Comparison of ENCODE assay signal across 1 cellular context in the genomic region with DNA sequence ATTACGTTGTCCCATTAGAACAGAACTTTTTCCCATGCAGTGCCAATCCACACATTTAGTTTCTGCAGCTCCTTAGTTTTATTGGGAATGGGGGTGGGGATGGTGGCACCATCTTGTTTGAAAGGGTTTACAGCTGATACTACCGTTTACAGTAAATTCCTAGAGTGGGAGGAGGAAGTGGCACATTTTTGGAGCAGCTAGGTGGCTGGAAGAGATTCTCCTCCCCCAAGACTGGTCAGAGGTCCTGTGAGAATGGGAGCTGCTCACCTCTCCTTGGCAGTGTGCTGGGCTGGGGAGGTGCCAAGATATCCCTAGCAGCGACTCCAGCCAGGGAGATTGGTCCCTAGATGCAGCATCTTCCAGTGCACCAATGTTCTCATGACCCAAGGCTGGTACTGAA.
TF ChIP-seq lines count a peak whose summit lies in the region.

No MANE protein-coding gene starts in this region.

TF ChIP-seq in GM23338, 12 proteins besides CTCF, POLR2A, EP300 and RAD21 (continued from another document):
- TF ChIP-seq, protein P1, sequence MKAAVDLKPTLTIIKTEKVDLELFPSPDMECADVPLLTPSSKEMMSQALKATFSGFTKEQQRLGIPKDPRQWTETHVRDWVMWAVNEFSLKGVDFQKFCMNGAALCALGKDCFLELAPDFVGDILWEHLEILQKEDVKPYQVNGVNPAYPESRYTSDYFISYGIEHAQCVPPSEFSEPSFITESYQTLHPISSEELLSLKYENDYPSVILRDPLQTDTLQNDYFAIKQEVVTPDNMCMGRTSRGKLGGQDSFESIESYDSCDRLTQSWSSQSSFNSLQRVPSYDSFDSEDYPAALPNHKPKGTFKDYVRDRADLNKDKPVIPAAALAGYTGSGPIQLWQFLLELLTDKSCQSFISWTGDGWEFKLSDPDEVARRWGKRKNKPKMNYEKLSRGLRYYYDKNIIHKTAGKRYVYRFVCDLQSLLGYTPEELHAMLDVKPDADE (IDR thresholded peaks at IDR 0.05) = no peak
- TF ChIP-seq ZNF331 (CRISPR knock-in tag; IDR thresholded peaks at IDR 0.05; ENCODE audit: low read depth) = no peak
TF ChIP-seq in GM23338: peak in this region for 0.
